In genomic region chr7:152106990-152107389, GRCh38 we compare ENCODE assay signal across 25 cellular contexts.
DNase-seq lines count a peak whose midpoint lies in the region; ATAC-seq and TF ChIP-seq lines count a peak whose summit lies in the region.
"Had no signal": no experiment of that assay in that cellular context is flagged by ENCODE, and none has a peak within 500 bp of the region (broad histone marks: within the 10 kb centered on the region; RNA-seq: fewer than 3 reads in every experiment).

No MANE protein-coding gene starts in this region.

- no peaks in the 10 kb centered on the region for H3K27me3 Mint-ChIP-seq in activated naive CD4-positive, alpha-beta T cell treated with anti-CD3 and anti-CD28 coated beads, Interleukin-2, amount 10 ng/mL, durations not matched to agents 7 days and 5 days
- H3K27me3 Mint-ChIP-seq in IgD-negative memory B cell (no peaks in the 10 kb centered on the region), progenitor cell of endocrine pancreas (no peaks in the 10 kb centered on the region), WTC11 (ENCODE audit: low read depth) (no peaks in the 10 kb centered on the region)
- H3K27me3 Mint-ChIP-seq: B cell; CD8-positive, alpha-beta memory T cell had no signal

- no peaks in the 10 kb centered on the region for H3K4me1 ChIP-seq in foreskin keratinocyte

- no peaks in the 10 kb centered on the region for H3K27me3 ChIP-seq in foreskin keratinocyte

- H3K27ac ChIP-seq in foreskin keratinocyte: no peak overlapping the region
- H3K27ac ChIP-seq: 22Rv1, C4-2B had no signal

- H3K36me3 Mint-ChIP-seq in activated naive CD4-positive, alpha-beta T cell treated with anti-CD3 and anti-CD28 coated beads, Interleukin-2, amount 10 ng/mL, durations not matched to agents 7 days and 5 days: peaks cover 22% of the 10 kb centered on the region
- H3K36me3 Mint-ChIP-seq in IgD-negative memory B cell (peaks cover 7% of the 10 kb centered on the region), progenitor cell of endocrine pancreas (ENCODE audit: insufficient read depth) (peaks cover 20% of the 10 kb centered on the region), WTC11 (peaks cover 16% of the 10 kb centered on the region)

- H3K27ac Mint-ChIP-seq in activated naive CD4-positive, alpha-beta T cell treated with anti-CD3 and anti-CD28 coated beads, Interleukin-2, amount 10 ng/mL, durations not matched to agents 7 days and 5 days: peak overlapping the region; percentile 10
- H3K27ac Mint-ChIP-seq in IgD-negative memory B cell (peak overlapping the region in 2 of 3 donors; percentile 8 to 19), progenitor cell of endocrine pancreas (peak overlapping the region; percentile 83), WTC11 (no peak overlapping the region)
- H3K27ac Mint-ChIP-seq: B cell had no signal

- peaks cover 2% of the 10 kb centered on the region for H3K4me1 Mint-ChIP-seq in activated naive CD4-positive, alpha-beta T cell treated with anti-CD3 and anti-CD28 coated beads, Interleukin-2, amount 10 ng/mL, durations not matched to agents 7 days and 5 days
- H3K4me1 Mint-ChIP-seq in IgD-negative memory B cell (no peaks in the 10 kb centered on the region), progenitor cell of endocrine pancreas (ENCODE audit: low read depth) (no peaks in the 10 kb centered on the region), WTC11 (no peaks in the 10 kb centered on the region)
- H3K4me1 Mint-ChIP-seq: B cell had no signal

- CTCF ChIA-PET in activated naive CD4-positive, alpha-beta T cell treated with anti-CD3 and anti-CD28 coated beads, Interleukin-2, amount 10 ng/mL, durations not matched to agents 7 days and 5 days (lab: Charles Lee): no interaction called here
- CTCF ChIA-PET in WTC11 (lab: Charles Lee): interaction anchor here (2.2 kb wide), 1 partner anchor 30 kb away, joined by 6 read pairs; no protein-coding TSS in a partner anchor

- no peak for DNase-seq in activated naive CD4-positive, alpha-beta T cell treated with anti-CD3 and anti-CD28 coated beads, Interleukin-2, amount 10 ng/mL, durations not matched to agents 7 days and 5 days
- no peak for DNase-seq in activated naive CD4-positive, alpha-beta T cell (lab: John Stamatoyannopoulos, UW)
- DNase-seq in foreskin fibroblast (peak; percentile 5 to 34), progenitor cell of endocrine pancreas (ENCODE audit: low spot score, unreplicated experiment) (no peak), NCI-H526 (lab: John Stamatoyannopoulos, UW) (no peak), foreskin keratinocyte (no peak), WTC11 (ENCODE audit: low spot score) (no peak)
- DNase-seq: CD8-positive, alpha-beta memory T cell; DMS 273 treated with DMSO at 0.1 percent for 48 hours; DMS79; EL; GF-D8; NCI-H1092; NCI-H1417 treated with DMSO at 0.1 percent for 48 hours; NCI-H1694 treated with DMSO at 0.1 percent for 48 hours; NCI-H2081 treated with DMSO at 0.1 percent for 48 hours; NCI-H2171; NCI-H226; NCI-H510A treated with DMSO at 0.1 percent for 48 hours; NCI-H774; SK-N-SH had no signal

- H3K4me3 ChIP-seq in foreskin fibroblast (ENCODE audit: low read depth in 1 of 2, low read length in 2 of 2): no peak overlapping the region

- ATAC-seq in foreskin keratinocyte (no peak), WTC11 (no peak)

- POLR2A ChIA-PET in WTC11 (lab: Charles Lee): no interaction called here

- no peaks in the 10 kb centered on the region for H3K9me3 Mint-ChIP-seq in activated naive CD4-positive, alpha-beta T cell treated with anti-CD3 and anti-CD28 coated beads, Interleukin-2, amount 10 ng/mL, durations not matched to agents 7 days and 5 days
- H3K9me3 Mint-ChIP-seq in IgD-negative memory B cell (no peaks in the 10 kb centered on the region), progenitor cell of endocrine pancreas (ENCODE audit: low read depth) (no peaks in the 10 kb centered on the region), WTC11 (no peaks in the 10 kb centered on the region)
- H3K9me3 Mint-ChIP-seq: CD8-positive, alpha-beta memory T cell had no signal

- TF ChIP-seq CTCF in foreskin fibroblast (IDR thresholded peaks at IDR 0.05; ENCODE audit: low read depth, low read length) (no peak), progenitor cell of endocrine pancreas (IDR thresholded peaks at IDR 0.05; ENCODE audit: unreplicated experiment) (no peak), foreskin keratinocyte (conservative IDR thresholded peaks at IDR 0.05) (no peak), WTC11 (IDR thresholded peaks at IDR 0.05) (no peak)

- no peak overlapping the region for H3K4me3 Mint-ChIP-seq in activated naive CD4-positive, alpha-beta T cell treated with anti-CD3 and anti-CD28 coated beads, Interleukin-2, amount 10 ng/mL, durations not matched to agents 7 days and 5 days
- H3K4me3 Mint-ChIP-seq in IgD-negative memory B cell (no peak overlapping the region), progenitor cell of endocrine pancreas (ENCODE audit: low read depth) (no peak overlapping the region), WTC11 (no peak overlapping the region)
- H3K4me3 Mint-ChIP-seq: B cell; CD8-positive, alpha-beta memory T cell had no signal

TF ChIP-seq in WTC11, 78 proteins besides CTCF, POLR2A, EP300 and RAD21 (continues in another document):
- TF ChIP-seq ZNF281 (CRISPR knock-in tag; IDR thresholded peaks at IDR 0.05) (no peak), TP53 (CRISPR knock-in tag; IDR thresholded peaks at IDR 0.05) (no peak), ZNF121 (CRISPR knock-in tag; IDR thresholded peaks at IDR 0.05) (no peak), JAZF1 (CRISPR knock-in tag; IDR thresholded peaks at IDR 0.05) (no peak), GRHL2 (CRISPR knock-in tag; IDR thresholded peaks at IDR 0.05; ENCODE audit: insufficient replicate concordance, severe bottlenecking) (no peak), E2F1 (CRISPR knock-in tag; IDR thresholded peaks at IDR 0.05) (no peak), ZMAT4 (CRISPR knock-in tag; IDR thresholded peaks at IDR 0.05) (no peak), IRF2 (CRISPR knock-in tag; IDR thresholded peaks at IDR 0.05; ENCODE audit: borderline replicate concordance, low read depth) (no peak), ZNF423 (CRISPR knock-in tag; IDR thresholded peaks at IDR 0.05) (no peak), ZSCAN18 (CRISPR knock-in tag; IDR thresholded peaks at IDR 0.05) (no peak), ATF3 (CRISPR knock-in tag; conservative IDR thresholded peaks at IDR 0.05) (no peak), ZNF232 (CRISPR knock-in tag; IDR thresholded peaks at IDR 0.05) (no peak), GABPB1 (CRISPR knock-in tag; IDR thresholded peaks at IDR 0.05) (no peak), CREM (CRISPR knock-in tag; IDR thresholded peaks at IDR 0.05) (no peak)

Comparison
In these comparisons a context has a peak if more than half of its experiments do, and no peak if none do; other contexts are left out.
1. DNase-seq: peak in foreskin fibroblast (2 of 2); none in activated naive CD4-positive, alpha-beta T cell treated with anti-CD3 and anti-CD28 coated beads, Interleukin-2, amount 10 ng/mL, durations not matched to agents 7 days and 5 days (single experiment), activated naive CD4-positive, alpha-beta T cell (0 of 4), progenitor cell of endocrine pancreas (single experiment), NCI-H526 (0 of 2), foreskin keratinocyte (0 of 2) and WTC11 (single experiment).